14 cellular contexts compared by ENCODE assay signal in genomic region chr3:64642327-64643151, GRCh38. TPM values are rescaled to one million over a fixed set of nuclear protein-coding genes. Genes with fewer than 3 reads are reported as not detected.
DNase-seq lines count a peak whose midpoint lies in the region; ATAC-seq and TF ChIP-seq lines count a peak whose summit lies in the region.
"Had no signal": no experiment of that assay in that cellular context is flagged by ENCODE, and none has a peak within 500 bp of the region (broad histone marks: within the 10 kb centered on the region; RNA-seq: fewer than 3 reads in every experiment).

No MANE protein-coding gene starts in this region.

- POLR2A ChIA-PET in WTC11 (lab: Charles Lee): no interaction called here

- no peak overlapping the region for H2BK15ac ChIP-seq in mesendoderm (replicated peaks; ENCODE audit: low read depth)

- H3K36me3 Mint-ChIP-seq in WTC11 (peaks cover 7% of the 10 kb centered on the region; the same call in 1 of the 2 replicates), type B pancreatic cell (peaks cover 4% of the 10 kb centered on the region)

- peaks cover 27% of the 10 kb centered on the region for H3K4me1 Mint-ChIP-seq in WTC11
- peaks cover 29% of the 10 kb centered on the region for H3K4me1 Mint-ChIP-seq in type B pancreatic cell (ENCODE audit: unreplicated experiment)

- peak; percentile 52 for ATAC-seq in WTC11
- ATAC-seq in HG03342 (IDR thresholded peaks at IDR 0.05; ENCODE audit: unreplicated experiment): no peak
- no peak for ATAC-seq in HG03460 (IDR thresholded peaks at IDR 0.05; ENCODE audit: unreplicated experiment)

- H3K4ac ChIP-seq in mesendoderm (ENCODE audit: low read depth, low read length): no peak overlapping the region

- H3K27me3 Mint-ChIP-seq in WTC11 (ENCODE audit: low read depth): no peaks in the 10 kb centered on the region
- no peaks in the 10 kb centered on the region for H3K27me3 Mint-ChIP-seq in type B pancreatic cell

- H3K4me2 ChIP-seq in mesendoderm (ENCODE audit: low read length): no peak overlapping the region
- H3K4me2 ChIP-seq: SK-N-SH had no signal

- H3K36me3 ChIP-seq in mesendoderm (ENCODE audit: control insufficient read depth, insufficient read depth, low read length): no peaks in the 10 kb centered on the region

- no peak overlapping the region for H2BK5ac ChIP-seq in mesendoderm (ENCODE audit: low read length)

- no CpG with 5 or more reads among the region's 18 CpGs for WGBS in mesendoderm (ENCODE audit: extremely low coverage, insufficient coverage, low lambda C conversion rate)

- H3K27ac Mint-ChIP-seq in WTC11 (peak overlapping the region; percentile 68; the same call in 1 of the 2 replicates), type B pancreatic cell (peak overlapping the region; percentile 61)

- H4K5ac ChIP-seq in mesendoderm (ENCODE audit: low read length): no peak overlapping the region

- no peak overlapping the region for H2AK5ac ChIP-seq in mesendoderm (ENCODE audit: low read length)

- H3K4me3 Mint-ChIP-seq in WTC11: no peak overlapping the region
- peak overlapping the region; percentile 58 for H3K4me3 Mint-ChIP-seq in type B pancreatic cell

- no peak overlapping the region for H2BK120ac ChIP-seq in mesendoderm (ENCODE audit: low read depth, low read length)

- H3K56ac ChIP-seq in mesendoderm (ENCODE audit: low read length): peak overlapping the region; percentile 61

- H3K9me3 Mint-ChIP-seq in WTC11: peaks cover 9% of the 10 kb centered on the region
- H3K9me3 Mint-ChIP-seq in type B pancreatic cell: no peaks in the 10 kb centered on the region

- peak; percentile 17 for DNase-seq in NCI-H146 (lab: John Stamatoyannopoulos, UW)
- no peak for DNase-seq in NCI-H146 treated with DMSO at 0.1 percent for 48 hours (lab: John Stamatoyannopoulos, UW; ENCODE audit: unreplicated experiment)
- DNase-seq in WTC11 (ENCODE audit: low spot score): peak; percentile 24
- peak; percentile 30 for DNase-seq in mesendoderm
- DNase-seq in type B pancreatic cell (ENCODE audit: extremely low spot score, unreplicated experiment): no peak
- no peak for DNase-seq in T-helper 9 cell
- DNase-seq: 8988T; activated effector memory CD4-positive, alpha-beta T cell treated with anti-CD3 and anti-CD28 coated beads, Interleukin-2, amount 50 U/mL, for 16 hours; SK-N-SH; stimulated activated CD4-positive, alpha-beta T cell treated with anti-CD3 and anti-CD28 coated beads, Interleukin-2, amount 100 ng/mL, for 24 hours; stimulated activated CD8-positive, alpha-beta memory T cell treated with anti-CD3 and anti-CD28 coated beads, Interleukin-4, amount 100 ng/mL, for 48 hours had no signal

- H3K4me3 ChIP-seq in mesendoderm (ENCODE audit: low read length): no peak overlapping the region

- no peaks in the 10 kb centered on the region for H3K79me1 ChIP-seq in mesendoderm (ENCODE audit: low read length)

- no peak overlapping the region for H3K23ac ChIP-seq in mesendoderm (ENCODE audit: low read length)

- TF ChIP-seq CTCF in WTC11 (IDR thresholded peaks at IDR 0.05): no peak
- no peak for TF ChIP-seq CTCF in type B pancreatic cell (conservative IDR thresholded peaks at IDR 0.05)

- no peaks in the 10 kb centered on the region for H3K27me3 ChIP-seq in mesendoderm (ENCODE audit: insufficient read depth, low read length, poor library complexity)

- no peaks in the 10 kb centered on the region for H3K79me2 ChIP-seq in mesendoderm (ENCODE audit: control insufficient read depth, insufficient read depth, low read length)

- no peak overlapping the region for H3K18ac ChIP-seq in mesendoderm (ENCODE audit: low read length)

- H4K8ac ChIP-seq in mesendoderm (ENCODE audit: low read depth, low read length): no peak overlapping the region

- no peak overlapping the region for H3K27ac ChIP-seq in mesendoderm (ENCODE audit: low read depth, low read length)
- H3K27ac ChIP-seq: C4-2B had no signal

- CTCF ChIA-PET in WTC11 (lab: Charles Lee): no interaction called here

- no peak overlapping the region for H3K9ac ChIP-seq in mesendoderm (ENCODE audit: low read length)
- H3K9ac ChIP-seq: SK-N-SH had no signal

- H3K4me1 ChIP-seq in mesendoderm (ENCODE audit: control insufficient read depth, low read depth, low read length): peaks cover 2% of the 10 kb centered on the region

TF ChIP-seq in WTC11, 78 proteins besides CTCF, POLR2A, EP300 and RAD21:
- no peak for TF ChIP-seq ZSCAN18 (CRISPR knock-in tag; IDR thresholded peaks at IDR 0.05)
TF ChIP-seq in WTC11: peak in this region for 0.

RNA-seq across cellular contexts. Expression of gene ADAMTS9, which starts 45.3 kb away (rescaled TPM):
- total RNA-seq in WTC11 (2021): 1.9 to 3.1 TPM (median 2.6 TPM) in 3 replicates
- 0.84 TPM for polyA plus RNA-seq in mesendoderm (2013, experiment 1 of 2)
- polyA plus RNA-seq in mesendoderm (2013, experiment 2 of 2): 0.67 TPM
- 13.6 and 34.9 TPM in 2 replicates for total RNA-seq in type B pancreatic cell (ENCODE audit: low replicate concordance)

Comparison
In these comparisons a context has a peak if more than half of its experiments do, and no peak if none do; other contexts are left out.
1. DNase-seq: peak in NCI-H146 (single experiment), WTC11 (single experiment) and mesendoderm (single experiment); none in NCI-H146 treated with DMSO at 0.1 percent for 48 hours (single experiment), type B pancreatic cell (single experiment) and T-helper 9 cell (single experiment).